In genomic region chr6:55033021-55033546, GRCh38 we compare ENCODE assay signal across 14 cellular contexts.
"Had no signal": no experiment of that assay in that cellular context is flagged by ENCODE, and none has a peak within 500 bp of the region (broad histone marks: within the 10 kb centered on the region; RNA-seq: fewer than 3 reads in every experiment).

No MANE protein-coding gene starts in this region.

- H3K27ac Mint-ChIP-seq: activated CD4-positive, alpha-beta memory T cell treated with anti-CD3 and anti-CD28 coated beads, Interleukin-2, amount 10 ng/mL, durations not matched to agents 7 days and 5 days; activated naive CD4-positive, alpha-beta T cell treated with anti-CD3 and anti-CD28 coated beads, Interleukin-2, amount 10 ng/mL, durations not matched to agents 7 days and 5 days; activated T-cell treated with anti-CD3 and anti-CD28 coated beads, Interleukin-2, amount 50 U/mL, for 24 hours; nephron had no signal

- H3K4me1 Mint-ChIP-seq: activated CD4-positive, alpha-beta memory T cell treated with anti-CD3 and anti-CD28 coated beads, Interleukin-2, amount 10 ng/mL, durations not matched to agents 7 days and 5 days; activated naive CD4-positive, alpha-beta T cell treated with anti-CD3 and anti-CD28 coated beads, Interleukin-2, amount 10 ng/mL, durations not matched to agents 7 days and 5 days; nephron had no signal

- H3K27me3 Mint-ChIP-seq: activated CD4-positive, alpha-beta memory T cell treated with anti-CD3 and anti-CD28 coated beads, Interleukin-2, amount 10 ng/mL, durations not matched to agents 7 days and 5 days; activated naive CD4-positive, alpha-beta T cell treated with anti-CD3 and anti-CD28 coated beads, Interleukin-2, amount 10 ng/mL, durations not matched to agents 7 days and 5 days; activated T-cell treated with anti-CD3 and anti-CD28 coated beads, Interleukin-2, amount 50 U/mL, for 24 hours had no signal

- H3K36me3 Mint-ChIP-seq: activated naive CD4-positive, alpha-beta T cell treated with anti-CD3 and anti-CD28 coated beads, Interleukin-2, amount 10 ng/mL, durations not matched to agents 7 days and 5 days had no signal

- H3K4me3 Mint-ChIP-seq: activated CD4-positive, alpha-beta memory T cell treated with anti-CD3 and anti-CD28 coated beads, Interleukin-2, amount 10 ng/mL, durations not matched to agents 7 days and 5 days; activated naive CD4-positive, alpha-beta T cell treated with anti-CD3 and anti-CD28 coated beads, Interleukin-2, amount 10 ng/mL, durations not matched to agents 7 days and 5 days; activated T-cell treated with anti-CD3 and anti-CD28 coated beads, Interleukin-2, amount 50 U/mL, for 24 hours; nephron had no signal

- DNase-seq: activated CD4-positive, alpha-beta memory T cell treated with anti-CD3 and anti-CD28 coated beads, Interleukin-2, amount 10 ng/mL, durations not matched to agents 7 days and 5 days; activated CD4-positive, alpha-beta T cell treated with anti-CD3 and anti-CD28 coated beads for 4 hours; activated naive CD4-positive, alpha-beta T cell treated with anti-CD3 and anti-CD28 coated beads, Interleukin-2, amount 10 ng/mL, durations not matched to agents 7 days and 5 days; activated T-cell treated with anti-CD3 and anti-CD28 coated beads, Interleukin-2, amount 50 U/mL, for 24 hours; caudate nucleus; mesendoderm; nucleus accumbens; stimulated activated CD4-positive, alpha-beta T cell treated with anti-CD3 and anti-CD28 coated beads, Interleukin-15, amount 100 ng/mL, for 24 hours; stimulated activated CD4-positive, alpha-beta T cell treated with anti-CD3 and anti-CD28 coated beads, Interleukin-4, amount 100 ng/mL, for 1 hour; stimulated activated naive CD4-positive, alpha-beta T cell; T1000; tibial artery; WERI-Rb-1 had no signal
